ENCODE assay signal across 23 cellular contexts in the genomic region with DNA sequence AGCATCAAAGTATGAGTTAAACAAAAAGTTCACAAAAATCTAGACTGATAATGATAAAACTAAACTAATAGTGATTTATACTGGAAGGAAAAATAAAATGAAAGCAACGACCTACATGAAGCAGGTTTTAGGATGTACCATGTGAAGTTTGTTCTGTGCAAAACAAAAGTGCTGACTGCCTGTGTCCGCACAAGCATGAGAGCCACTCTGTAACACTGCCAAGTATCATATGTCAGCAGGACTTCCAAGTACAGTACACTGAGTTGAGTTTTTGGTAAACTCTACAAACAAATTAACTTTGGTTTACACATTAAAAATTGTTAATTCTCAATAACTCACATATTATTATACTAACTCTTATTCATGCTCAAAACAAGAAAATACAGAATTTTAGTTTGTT.
DNase-seq lines count a peak whose midpoint lies in the region; ATAC-seq and TF ChIP-seq lines count a peak whose summit lies in the region.
"Had no signal": no experiment of that assay in that cellular context is flagged by ENCODE, and none has a peak within 500 bp of the region (broad histone marks: within the 10 kb centered on the region; RNA-seq: fewer than 3 reads in every experiment).

No MANE protein-coding gene starts in this region.

- intact Hi-C loops in activated CD4-positive, alpha-beta T cell treated with anti-CD3 and anti-CD28 coated beads for 36 hours (cut with DNase I, micrococcal nuclease) = no loop called here

- no peak overlapping the region for H3K4me3 Mint-ChIP-seq in activated CD4-positive, alpha-beta T cell treated with anti-CD3 and anti-CD28 coated beads for 36 hours
- H3K4me3 Mint-ChIP-seq: activated CD8-positive, alpha-beta T cell treated with anti-CD3 and anti-CD28 coated beads for 36 hours; brain; CD8-positive, alpha-beta memory T cell; naive B cell; T-helper 1 cell treated with Interleukin-12 subunit alpha and Interleukin-12 subunit beta and Interleukin-4 antibody, amounts not matched to agents 30 μg/mL and 1 μg/mL, for 36 hours had no signal

- no peak for TF ChIP-seq CTCF in smooth muscle cell (IDR thresholded peaks at IDR 0.05; ENCODE audit: borderline replicate concordance, insufficient read depth, poor library complexity, severe bottlenecking)

- H3K9me3 ChIP-seq in SJCRH30 (replicated peaks) = no peaks in the 10 kb centered on the region
- H3K9me3 ChIP-seq in smooth muscle cell (replicated peaks; ENCODE audit: low read depth) = no peaks in the 10 kb centered on the region
- H3K9me3 ChIP-seq: uterus had no signal

- H3K36me3 ChIP-seq in SJCRH30 = no peaks in the 10 kb centered on the region
- H3K36me3 ChIP-seq in smooth muscle cell (ENCODE audit: low read depth) = no peaks in the 10 kb centered on the region
- H3K36me3 ChIP-seq: heart right ventricle, uterus had no signal

- DNase-seq in NCI-H748 (lab: John Stamatoyannopoulos, UW; ENCODE audit: unreplicated experiment) (peak; percentile 2), NCI-H748 treated with DMSO at 0.1 percent for 48 hours (lab: John Stamatoyannopoulos, UW) (no peak), SJCRH30 (peak; percentile 3 to 17), fibroblast of peridontal ligament (ENCODE audit: extremely low read depth) (peak; percentile 62), smooth muscle cell (lab: John Stamatoyannopoulos, UW; ENCODE audit: unreplicated experiment) (no peak), NCI-H226 (no peak)
- no peak for DNase-seq in activated CD4-positive, alpha-beta T cell treated with anti-CD3 and anti-CD28 coated beads for 36 hours
- DNase-seq: activated CD8-positive, alpha-beta T cell treated with anti-CD3 and anti-CD28 coated beads for 36 hours; activated T-cell treated with anti-CD3 and anti-CD28 coated beads, Interleukin-2, amount 50 U/mL, for 48 hours; CD8-positive, alpha-beta memory T cell; dermis blood vessel endothelial cell; HCEC 1CT; heart right ventricle; islet precursor cell; mammary epithelial cell; naive B cell; NCI-H1930; stimulated activated CD4-positive, alpha-beta T cell treated with anti-CD3 and anti-CD28 coated beads, Interleukin-4, amount 100 ng/mL, for 24 hours; uterus had no signal

- no peaks in the 10 kb centered on the region for H3F3A ChIP-seq in smooth muscle cell (ENCODE audit: low read depth)

- H3K9me3 Mint-ChIP-seq in activated CD4-positive, alpha-beta T cell treated with anti-CD3 and anti-CD28 coated beads for 36 hours (ENCODE audit: low read depth) = peaks cover 1% of the 10 kb centered on the region
- H3K9me3 Mint-ChIP-seq: T-helper 1 cell treated with Interleukin-12 subunit alpha and Interleukin-12 subunit beta and Interleukin-4 antibody, amounts not matched to agents 30 μg/mL and 1 μg/mL, for 36 hours had no signal

- CTCF ChIA-PET in activated CD4-positive, alpha-beta T cell treated with anti-CD3 and anti-CD28 coated beads for 36 hours (lab: Charles Lee) = no interaction called here

- H3K27ac Mint-ChIP-seq in activated CD4-positive, alpha-beta T cell treated with anti-CD3 and anti-CD28 coated beads for 36 hours = no peak overlapping the region
- H3K27ac Mint-ChIP-seq: activated CD8-positive, alpha-beta T cell treated with anti-CD3 and anti-CD28 coated beads for 36 hours; activated naive CD4-positive, alpha-beta T cell treated with anti-CD3 and anti-CD28 coated beads, Interleukin-2, amount 50 U/mL, for 72 hours; brain; CD8-positive, alpha-beta memory T cell; naive B cell; T-helper 1 cell treated with Interleukin-12 subunit alpha and Interleukin-12 subunit beta and Interleukin-4 antibody, amounts not matched to agents 30 μg/mL and 1 μg/mL, for 36 hours had no signal

- no peaks in the 10 kb centered on the region for H3K4me1 ChIP-seq in SJCRH30
- no peaks in the 10 kb centered on the region for H3K4me1 ChIP-seq in smooth muscle cell (ENCODE audit: low read depth)
- H3K4me1 ChIP-seq: heart right ventricle, uterus had no signal

- WGBS in smooth muscle cell (ENCODE audit: low lambda C conversion rate) = 85% methylated on average over 2 of the region's 2 CpGs

- no peaks in the 10 kb centered on the region for H3K27me3 ChIP-seq in SJCRH30
- no peaks in the 10 kb centered on the region for H3K27me3 ChIP-seq in smooth muscle cell (ENCODE audit: low read depth)
- H3K27me3 ChIP-seq: heart right ventricle, uterus had no signal

- H3K4me3 ChIP-seq in SJCRH30 = no peak overlapping the region
- no peak overlapping the region for H3K4me3 ChIP-seq in smooth muscle cell
- H3K4me3 ChIP-seq: heart right ventricle, uterus had no signal

- no peaks in the 10 kb centered on the region for H4K20me1 ChIP-seq in smooth muscle cell (ENCODE audit: low read depth)

- no peaks in the 10 kb centered on the region for H3K36me3 Mint-ChIP-seq in activated CD4-positive, alpha-beta T cell treated with anti-CD3 and anti-CD28 coated beads for 36 hours (ENCODE audit: low read depth)
- H3K36me3 Mint-ChIP-seq: activated naive CD4-positive, alpha-beta T cell treated with anti-CD3 and anti-CD28 coated beads, Interleukin-2, amount 50 U/mL, for 72 hours; brain; CD8-positive, alpha-beta memory T cell; naive B cell had no signal

- peak overlapping the region; percentile 4 for H2AFZ ChIP-seq in smooth muscle cell (ENCODE audit: low read depth)

- no peaks in the 10 kb centered on the region for H3K79me2 ChIP-seq in smooth muscle cell (ENCODE audit: low read depth)

- H3K4me1 Mint-ChIP-seq in activated CD4-positive, alpha-beta T cell treated with anti-CD3 and anti-CD28 coated beads for 36 hours = no peaks in the 10 kb centered on the region
- H3K4me1 Mint-ChIP-seq: brain; CD8-positive, alpha-beta memory T cell; naive B cell had no signal

- POLR2A ChIA-PET in activated CD4-positive, alpha-beta T cell treated with anti-CD3 and anti-CD28 coated beads for 36 hours (lab: Charles Lee) = no interaction called here

- no peak overlapping the region for H3K27ac ChIP-seq in SJCRH30
- H3K27ac ChIP-seq in smooth muscle cell (ENCODE audit: low read depth) = no peak overlapping the region
- H3K27ac ChIP-seq: heart right ventricle, uterus had no signal

- no peak overlapping the region for H3K4me2 ChIP-seq in smooth muscle cell

- H3K9ac ChIP-seq in smooth muscle cell (ENCODE audit: low read depth) = no peak overlapping the region

- no peak for ATAC-seq in HG03354 (IDR thresholded peaks at IDR 0.05; ENCODE audit: poor library complexity, severe bottlenecking, unreplicated experiment)
- no peak for ATAC-seq in activated CD4-positive, alpha-beta T cell treated with anti-CD3 and anti-CD28 coated beads for 36 hours
- ATAC-seq: activated CD8-positive, alpha-beta T cell treated with anti-CD3 and anti-CD28 coated beads for 36 hours; activated naive CD4-positive, alpha-beta T cell treated with anti-CD3 and anti-CD28 coated beads, Interleukin-2, amount 50 U/mL, for 72 hours; heart right ventricle had no signal

- no peaks in the 10 kb centered on the region for H3K27me3 Mint-ChIP-seq in activated CD4-positive, alpha-beta T cell treated with anti-CD3 and anti-CD28 coated beads for 36 hours
- H3K27me3 Mint-ChIP-seq: activated CD8-positive, alpha-beta T cell treated with anti-CD3 and anti-CD28 coated beads for 36 hours; CD8-positive, alpha-beta memory T cell; naive B cell had no signal

Comparison
In these comparisons a context has a peak if more than half of its experiments do, and no peak if none do; other contexts are left out.
1. DNase-seq: peak in NCI-H748 (single experiment), SJCRH30 (2 of 2) and fibroblast of peridontal ligament (single experiment); none in NCI-H748 treated with DMSO at 0.1 percent for 48 hours (single experiment), smooth muscle cell (single experiment), NCI-H226 (single experiment) and activated CD4-positive, alpha-beta T cell treated with anti-CD3 and anti-CD28 coated beads for 36 hours (single experiment).